ENCODE assay signal across 1 cellular context in the genomic region with DNA sequence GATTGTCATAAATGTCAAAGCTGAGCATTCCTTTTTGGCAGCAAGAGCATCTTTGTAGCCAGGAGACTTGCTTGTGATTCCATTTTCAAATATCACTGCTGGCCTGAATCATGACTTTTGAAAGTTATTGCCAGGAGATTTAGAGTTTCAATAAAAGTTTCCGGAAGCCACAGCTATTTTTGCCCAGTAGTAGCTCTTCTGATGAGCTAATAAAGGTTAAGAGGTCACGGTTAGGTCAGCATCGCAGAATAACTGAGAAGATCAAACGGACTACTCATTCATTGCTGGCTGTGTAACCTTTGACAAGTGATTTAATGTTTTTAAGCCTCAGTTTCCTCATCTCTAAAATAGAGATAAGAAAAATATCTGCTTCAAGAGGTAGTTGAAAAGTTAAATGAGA.
TF ChIP-seq lines count a peak whose summit lies in the region.

No MANE protein-coding gene starts in this region.

TF ChIP-seq in GM12878, 131 proteins besides CTCF, POLR2A, EP300 and RAD21 (continued from another document):
- TF ChIP-seq TCF7 (IDR thresholded peaks at IDR 0.05; ENCODE audit: borderline replicate concordance): peak; percentile 74
- TF ChIP-seq NR2C1 (IDR thresholded peaks at IDR 0.05): peak; percentile 37; the same call in 1 of the 2 replicates
- TF ChIP-seq NR2F1 (conservative IDR thresholded peaks at IDR 0.05): peak; percentile 91
